Comparison of ENCODE assay signal across 20 cellular contexts in genomic region chr6:37654727-37655500, GRCh38. TPM values are rescaled to one million over a fixed set of nuclear protein-coding genes. Genes with fewer than 3 reads are reported as not detected.
DNase-seq lines count a peak whose midpoint lies in the region; ATAC-seq, FAIRE-seq and TF ChIP-seq lines count a peak whose summit lies in the region.
"Had no signal": no experiment of that assay in that cellular context is flagged by ENCODE, and none has a peak within 500 bp of the region (broad histone marks: within the 10 kb centered on the region; RNA-seq: fewer than 3 reads in every experiment).

No MANE protein-coding gene starts in this region.

- H3K9ac ChIP-seq in astrocyte (ENCODE audit: low read length) = no peak overlapping the region
- H3K9ac ChIP-seq: GM23248 had no signal

- TF ChIP-seq POLR2A in thyroid gland (IDR thresholded peaks at IDR 0.05) = no peak

- peaks cover 8% of the 10 kb centered on the region for H3K36me3 Mint-ChIP-seq in astrocyte (ENCODE audit: low read depth, unreplicated experiment)

- H3K4me3 Mint-ChIP-seq in astrocyte (ENCODE audit: unreplicated experiment) = no peak overlapping the region
- H3K4me3 Mint-ChIP-seq: CD8-positive, alpha-beta memory T cell had no signal

- H3K27ac Mint-ChIP-seq in astrocyte (ENCODE audit: unreplicated experiment) = peak overlapping the region; percentile 26
- H3K27ac Mint-ChIP-seq: CD4-positive, CD25-positive, alpha-beta regulatory T cell; CD8-positive, alpha-beta memory T cell had no signal

- no peak for ATAC-seq in HG02798 (IDR thresholded peaks at IDR 0.05; ENCODE audit: poor library complexity, unreplicated experiment)

- 94% methylated on average over 10 to 12 of the region's 12 CpGs for WGBS in thyroid gland, 2 donors

- H4K20me1 ChIP-seq in astrocyte (ENCODE audit: insufficient read depth, low read length) (no peaks in the 10 kb centered on the region), osteoblast (ENCODE audit: insufficient read depth, low read length) (no peaks in the 10 kb centered on the region)

- H3K4me2 ChIP-seq in astrocyte (ENCODE audit: low read length) (no peak overlapping the region), osteoblast (ENCODE audit: insufficient read depth, low read length) (no peak overlapping the region)

- H3K4me1 ChIP-seq in astrocyte (ENCODE audit: insufficient read depth, low read length) (peaks cover 9% of the 10 kb centered on the region), osteoblast (ENCODE audit: insufficient read depth, low read length) (peaks cover 5% of the 10 kb centered on the region), thyroid gland (peaks cover 5 to 7% of the 10 kb centered on the region in 2 donors)
- H3K4me1 ChIP-seq: BE2C, HAP-1 had no signal

- TF ChIP-seq CTCF in astrocyte (IDR thresholded peaks at IDR 0.05; ENCODE audit: insufficient read depth, low read depth, low read length) = no peak
- no peak for TF ChIP-seq CTCF in osteoblast (IDR thresholded peaks at IDR 0.05; ENCODE audit: extremely low read depth, low read depth, low read length)
- TF ChIP-seq CTCF in thyroid gland (IDR thresholded peaks at IDR 0.05) = no peak

- H3K4me3 ChIP-seq in MG63 (no peak overlapping the region), astrocyte (ENCODE audit: insufficient read depth, low read depth, low read length) (no peak overlapping the region), osteoblast (ENCODE audit: insufficient read depth, low read length) (no peak overlapping the region), thyroid gland (replicated peaks in 1 of 3) (no peak overlapping the region)
- H3K4me3 ChIP-seq: GM23248, HAP-1 had no signal

- no peak overlapping the region for H3K27ac ChIP-seq in astrocyte (ENCODE audit: low read depth, low read length)
- no peak overlapping the region for H3K27ac ChIP-seq in osteoblast (ENCODE audit: low read depth, low read length)
- H3K27ac ChIP-seq in thyroid gland = no peak overlapping the region
- H3K27ac ChIP-seq: GM23248, HL-60 had no signal

- DNase-seq in MG63 (peak; percentile 62), astrocyte (ENCODE audit: low read depth) (no peak), osteoblast (ENCODE audit: insufficient read length, low spot score, missing footprints) (peak; percentile 58), thyroid gland (no peak), NCI-H510A (lab: John Stamatoyannopoulos, UW) (no peak), LoVo (ENCODE audit: low spot score) (no peak)
- DNase-seq: ACHN; BE2C; C1 segment of cervical spinal cord; CD4-positive, CD25-positive, alpha-beta regulatory T cell; CD8-positive, alpha-beta memory T cell; COR-L47; DMS 273 treated with DMSO at 0.1 percent for 48 hours; DND-41; EL; GM23248 had no signal

- H3K9me3 ChIP-seq in MG63 = peaks cover 8% of the 10 kb centered on the region
- peaks cover 8% of the 10 kb centered on the region for H3K9me3 ChIP-seq in astrocyte (ENCODE audit: insufficient read depth, low read depth, low read length)
- H3K9me3 ChIP-seq in osteoblast (ENCODE audit: low read depth, low read length) = peaks cover 4% of the 10 kb centered on the region
- H3K9me3 ChIP-seq in thyroid gland = no peaks in the 10 kb centered on the region
- H3K9me3 ChIP-seq: HAP-1 had no signal

- H3K4me1 Mint-ChIP-seq in astrocyte (ENCODE audit: low read depth, unreplicated experiment) = no peaks in the 10 kb centered on the region

- H3K9me3 Mint-ChIP-seq in astrocyte (ENCODE audit: unreplicated experiment) = peaks cover 11% of the 10 kb centered on the region

- H2AFZ ChIP-seq in astrocyte (ENCODE audit: low read depth, low read length) = no peak overlapping the region
- H2AFZ ChIP-seq in osteoblast (ENCODE audit: low read length) = no peak overlapping the region
- H2AFZ ChIP-seq: GM23248 had no signal

- H3K27me3 ChIP-seq in MG63 (no peaks in the 10 kb centered on the region), astrocyte (ENCODE audit: insufficient read depth, low read length) (no peaks in the 10 kb centered on the region), osteoblast (ENCODE audit: insufficient read depth, low read length) (no peaks in the 10 kb centered on the region), thyroid gland (no peaks in the 10 kb centered on the region)
- H3K27me3 ChIP-seq: BE2C had no signal

- H3K79me2 ChIP-seq in astrocyte (ENCODE audit: insufficient read depth, low read length) (no peaks in the 10 kb centered on the region), osteoblast (ENCODE audit: insufficient read depth, low read length) (no peaks in the 10 kb centered on the region)

- H3K36me3 ChIP-seq in MG63 (no peaks in the 10 kb centered on the region; the same call in 1 of the 2 replicates), astrocyte (ENCODE audit: insufficient read depth, low read length) (no peaks in the 10 kb centered on the region), osteoblast (ENCODE audit: insufficient read depth, low read length) (no peaks in the 10 kb centered on the region), thyroid gland (no peaks in the 10 kb centered on the region)
- H3K36me3 ChIP-seq: HAP-1 had no signal

- peaks cover 21% of the 10 kb centered on the region for H3K27me3 Mint-ChIP-seq in astrocyte (ENCODE audit: low read depth, unreplicated experiment)
- H3K27me3 Mint-ChIP-seq: CD4-positive, CD25-positive, alpha-beta regulatory T cell had no signal

- no peak for FAIRE-seq in astrocyte (lab: Jason Lieb, UNC)
- FAIRE-seq: A204.1 had no signal

- intact Hi-C loops in thyroid gland (cut with DNase I) = no loop called here

RNA-seq across cellular contexts. Expression of gene MDGA1, which starts 42.8 kb away (rescaled TPM):
- total RNA-seq in MG63 (2014; rRNA removed; shearing (Covaris generic); ENCODE audit: low replicate concordance) = 10.0 and 15.3 TPM in 2 replicates
- total RNA-seq in astrocyte (5.5 and 5.9 TPM in 2 replicates), osteoblast (6.2 and 10.6 TPM in 2 replicates), thyroid gland (1 to 10 TPM in 3 of 4 donors, under 1 TPM in 1; 0.83 to 3.9 (median 1.6) TPM)

Comparison
In these comparisons a context has a peak if more than half of its experiments do, and no peak if none do; other contexts are left out.
1. DNase-seq: peak in MG63 (single experiment) and osteoblast (single experiment); none in astrocyte (single experiment), thyroid gland (0 of 2), NCI-H510A (single experiment) and LoVo (single experiment).